ENCODE assay signal across 10 cellular contexts in genomic region chr1:202005958-202006357, GRCh38. TPM values are rescaled to one million over a fixed set of nuclear protein-coding genes. Genes with fewer than 3 reads are reported as not detected.
DNase-seq lines count a peak whose midpoint lies in the region; ATAC-seq and TF ChIP-seq lines count a peak whose summit lies in the region.
"Had no signal": no experiment of that assay in that cellular context is flagged by ENCODE, and none has a peak within 500 bp of the region (broad histone marks: within the 10 kb centered on the region; RNA-seq: fewer than 3 reads in every experiment).

No MANE protein-coding gene starts in this region.

- H2AK5ac ChIP-seq in IMR-90 (ENCODE audit: low read depth, low read length) (no peak overlapping the region), mesendoderm (ENCODE audit: low read length) (no peak overlapping the region)

- peaks cover 2% of the 10 kb centered on the region; the same call in 1 of the 2 replicates for H3K4me1 ChIP-seq in IMR-90 (ENCODE audit: control insufficient read depth, insufficient read depth, low read length)
- peaks cover 19% of the 10 kb centered on the region for H3K4me1 ChIP-seq in mesendoderm (ENCODE audit: control insufficient read depth, low read depth, low read length)

- ATAC-seq in IMR-90 (ENCODE audit: low read depth) (peak; percentile 46), HG02763 (IDR thresholded peaks at IDR 0.05; ENCODE audit: unreplicated experiment) (no peak), omental fat pad (ENCODE audit: low FRiP score) (no peak), HG03521 (IDR thresholded peaks at IDR 0.05; ENCODE audit: unreplicated experiment) (no peak)

- H3K4ac ChIP-seq in IMR-90 (ENCODE audit: low read depth, low read length) (no peak overlapping the region), mesendoderm (ENCODE audit: low read depth, low read length) (no peak overlapping the region)

- no peak overlapping the region for H2BK20ac ChIP-seq in IMR-90 (ENCODE audit: low read depth, low read length)

- no CpG with 5 or more reads among the region's 2 CpGs for WGBS in IMR-90 (ENCODE audit: extremely low coverage in 2 of 2, insufficient read length in 1 of 2), 2 experiments
- WGBS in mesendoderm (ENCODE audit: extremely low coverage, insufficient coverage, low lambda C conversion rate), result no CpG with 5 or more reads among the region's 2 CpGs

- dilution Hi-C loops in IMR-90 (cut with HindIII; ENCODE audit: low sequenced_read_pairs, unreplicated experiment), result no loop called here

- H4K8ac ChIP-seq in IMR-90 (ENCODE audit: low read depth in 2 of 2, low read length in 2 of 2) (no peak overlapping the region), mesendoderm (ENCODE audit: low read depth, low read length) (no peak overlapping the region)

- H2AFZ ChIP-seq in IMR-90 (replicated peaks; ENCODE audit: low read length, poor library complexity), result no peak overlapping the region

- no peak for TF ChIP-seq POLR2A in IMR-90 (IDR thresholded peaks at IDR 0.05; ENCODE audit: low read depth, low read length)

- peaks cover 41% of the 10 kb centered on the region for H3K36me3 ChIP-seq in IMR-90 (ENCODE audit: control insufficient read depth, insufficient read depth, low read length)
- peaks cover 34% of the 10 kb centered on the region for H3K36me3 ChIP-seq in brain microvascular endothelial cell (replicated peaks)
- peaks cover 10% of the 10 kb centered on the region for H3K36me3 ChIP-seq in mesendoderm (ENCODE audit: control insufficient read depth, insufficient read depth, low read length)

- no peaks in the 10 kb centered on the region for H3K9me3 ChIP-seq in IMR-90 (ENCODE audit: control insufficient read depth, insufficient read depth, low read length)

- no peaks in the 10 kb centered on the region for H3K27me3 ChIP-seq in IMR-90 (ENCODE audit: control insufficient read depth, insufficient read depth, low read length)
- H3K27me3 ChIP-seq in brain microvascular endothelial cell (replicated peaks), result no peaks in the 10 kb centered on the region
- H3K27me3 ChIP-seq in mesendoderm (ENCODE audit: insufficient read depth, low read length, poor library complexity), result no peaks in the 10 kb centered on the region

- intact Hi-C loops in IMR-90 (cut with micrococcal nuclease), result loop anchor here (5.0 kb wide), 1 partner anchor 131 kb away; no protein-coding TSS in a partner anchor

- DNase-seq in AG09309 (ENCODE audit: low read depth) (no peak), IMR-90 (no peak), brain microvascular endothelial cell (no peak), mesendoderm (peak; percentile 66), omental fat pad (ENCODE audit: low spot score) (no peak), activated T-cell treated with anti-CD3 and anti-CD28 coated beads for 4 hours (no peak)
- DNase-seq: activated effector memory CD4-positive, alpha-beta T cell treated with Interleukin-2 at 50 U/mL for 16 hours had no signal

- BruUV-seq in IMR-90 (replicated peaks; lab: Mats Ljungman, UMichigan), result no TSS peak

- H2BK120ac ChIP-seq in IMR-90 (ENCODE audit: low read depth, low read length) (no peak overlapping the region), mesendoderm (ENCODE audit: low read depth, low read length) (no peak overlapping the region)

- H4K91ac ChIP-seq in IMR-90 (ENCODE audit: insufficient read depth, low read depth, low read length), result no peak overlapping the region

- H3K79me2 ChIP-seq in mesendoderm (ENCODE audit: control insufficient read depth, insufficient read depth, low read length), result no peaks in the 10 kb centered on the region

- H3K23ac ChIP-seq in IMR-90 (ENCODE audit: low read depth, low read length) (no peak overlapping the region), mesendoderm (ENCODE audit: low read length) (no peak overlapping the region)

- H4K5ac ChIP-seq in IMR-90 (ENCODE audit: low read depth, low read length) (no peak overlapping the region), mesendoderm (ENCODE audit: low read length) (no peak overlapping the region)

- peak; percentile 31 for TF ChIP-seq RAD21 in IMR-90 (IDR thresholded peaks at IDR 0.05; ENCODE audit: low read length)

- H3K56ac ChIP-seq in IMR-90 (ENCODE audit: extremely low read depth, insufficient read depth, low read length), result no peak overlapping the region
- no peak overlapping the region for H3K56ac ChIP-seq in mesendoderm (ENCODE audit: low read length)

- no peaks in the 10 kb centered on the region; the same call in 1 of the 2 replicates for H3K9me1 ChIP-seq in IMR-90 (ENCODE audit: insufficient read depth, low read length)

- in situ Hi-C loops in IMR-90 (cut with MboI; ENCODE audit: low sequenced_read_pairs), result no loop called here
- in situ Hi-C loops in brain microvascular endothelial cell (cut with HindIII; ENCODE audit: low pct_ligation_motif_present, low sequenced_read_pairs), result loop anchor here (25.0 kb wide), 1 partner anchor 131 kb away; the partner anchor contains the start of gene ARL8A

- no peak overlapping the region for H3K27ac ChIP-seq in IMR-90 (ENCODE audit: insufficient read depth, low read length)
- H3K27ac ChIP-seq in brain microvascular endothelial cell, result no peak overlapping the region
- H3K27ac ChIP-seq in mesendoderm (ENCODE audit: low read depth, low read length), result no peak overlapping the region

- H2BK5ac ChIP-seq in IMR-90 (ENCODE audit: low read depth, low read length, poor library complexity, severe bottlenecking) (no peak overlapping the region), mesendoderm (ENCODE audit: low read length) (no peak overlapping the region)

- POLR2A ChIA-PET in IMR-90 (lab: Charles Lee; ENCODE audit: unreplicated experiment), result no interaction called here

- no peak overlapping the region for H3K4me2 ChIP-seq in IMR-90 (ENCODE audit: low read depth, low read length)
- no peak overlapping the region for H3K4me2 ChIP-seq in mesendoderm (ENCODE audit: low read length)

- H3K9ac ChIP-seq in IMR-90 (ENCODE audit: low read depth, low read length) (no peak overlapping the region), mesendoderm (ENCODE audit: low read length) (no peak overlapping the region)

- H3K18ac ChIP-seq in IMR-90 (ENCODE audit: low read depth, low read length), result no peak overlapping the region
- no peak overlapping the region for H3K18ac ChIP-seq in mesendoderm (ENCODE audit: low read length)

- CTCF ChIA-PET in IMR-90 (lab: Yijun Ruan, JAX), result interaction anchor here (0.8 kb wide), 1 partner anchor 10 kb away, joined by 6 read pairs; no protein-coding TSS in a partner anchor

- H2AK9ac ChIP-seq in IMR-90 (replicated peaks; ENCODE audit: low read depth, low read length, poor library complexity), result no peak overlapping the region

- H2BK15ac ChIP-seq in IMR-90 (ENCODE audit: low read depth, low read length) (no peak overlapping the region), mesendoderm (replicated peaks; ENCODE audit: low read depth) (no peak overlapping the region)

- H3K79me1 ChIP-seq in IMR-90 (ENCODE audit: low read depth in 1 of 2, low read length in 2 of 2) (no peaks in the 10 kb centered on the region), mesendoderm (ENCODE audit: low read length) (no peaks in the 10 kb centered on the region)

- H4K20me1 ChIP-seq in IMR-90 (ENCODE audit: insufficient read depth, low read length), result no peaks in the 10 kb centered on the region

- H3K4me3 ChIP-seq in AG09309 (ENCODE audit: control insufficient read depth, low read depth, low read length), result no peak overlapping the region
- H3K4me3 ChIP-seq in IMR-90 (ENCODE audit: insufficient read depth, low read depth, low read length), result no peak overlapping the region
- no peak overlapping the region for H3K4me3 ChIP-seq in brain microvascular endothelial cell (ENCODE audit: low read depth, low read length)
- H3K4me3 ChIP-seq in mesendoderm (ENCODE audit: low read length), result no peak overlapping the region

- H3K14ac ChIP-seq in IMR-90 (replicated peaks; ENCODE audit: low read depth, low read length), result no peak overlapping the region

- peak; percentile 25 for TF ChIP-seq CTCF in AG09309 (IDR thresholded peaks at IDR 0.05; ENCODE audit: control insufficient read depth, insufficient read depth, low read depth, low read length, missing control alignments)
- TF ChIP-seq CTCF in IMR-90 (conservative IDR thresholded peaks at IDR 0.05; ENCODE audit: low read depth, low read length), result peak; percentile 52
- peak; percentile 55 for TF ChIP-seq CTCF in brain microvascular endothelial cell (IDR thresholded peaks at IDR 0.05; ENCODE audit: low read depth, low read length, missing control alignments)
- no peak for TF ChIP-seq CTCF in omental fat pad (IDR thresholded peaks at IDR 0.05)

TF ChIP-seq in IMR-90, 13 proteins besides CTCF, POLR2A, EP300 and RAD21 (continues in another document):
- TF ChIP-seq FOS (IDR thresholded peaks at IDR 0.05; ENCODE audit: low read depth, low read length) (no peak), NFE2L2 (IDR thresholded peaks at IDR 0.05; ENCODE audit: low read depth, low read length) (no peak), MAZ (IDR thresholded peaks at IDR 0.05; ENCODE audit: borderline replicate concordance, low read depth, low read length) (no peak)

RNA-seq across cellular contexts. Expression of gene ELF3, which starts 4.4 kb away (rescaled TPM):
- total RNA-seq in IMR-90 (2012; rRNA removed) (under 0.01 TPM in 1 of 2 replicates, not detected in the other), omental fat pad (10 to 100 TPM in 1 of 4 donors, 1 to 10 TPM in 1, under 1 TPM in 2; 0.47 to 23.0 (median 1.8) TPM)
- 0.19 and 0.38 TPM in 2 replicates for polyA plus RNA-seq in IMR-90 (2012; rRNA removed)
- 0.02 and 0.11 TPM in 2 replicates for polyA plus RNA-seq in IMR-90 (2012; cell fraction: cytosol; rRNA removed)
- polyA plus RNA-seq in IMR-90 (2012; cell fraction: nucleus; rRNA removed; ENCODE audit: low replicate concordance), result 1.3 and 7.4 TPM in 2 replicates
- 5.0 TPM for polyA plus RNA-seq in mesendoderm (2013, experiment 1 of 2)
- 5.0 TPM for polyA plus RNA-seq in mesendoderm (2013, experiment 2 of 2)
- polyA plus RNA-seq: IgD-negative memory B cell had no signal

RNA-seq across cellular contexts. Expression of gene RNPEP, which starts 23.5 kb away (rescaled TPM):
- total RNA-seq in IMR-90 (2012; rRNA removed) (39.7 and 49.8 TPM in 2 replicates), omental fat pad (10 to 100 TPM; 37.2 to 77.6 (median 45.8) TPM)
- polyA plus RNA-seq in IMR-90 (2012; rRNA removed), result 57.3 and 75.4 TPM in 2 replicates
- polyA plus RNA-seq in IMR-90 (2012; cell fraction: cytosol; rRNA removed), result 51.9 and 58.2 TPM in 2 replicates
- 61.4 and 80.2 TPM in 2 replicates for polyA plus RNA-seq in IMR-90 (2012; cell fraction: nucleus; rRNA removed; ENCODE audit: low replicate concordance)
- polyA plus RNA-seq in mesendoderm (2013, experiment 1 of 2), result 27.2 TPM
- polyA plus RNA-seq in mesendoderm (2013, experiment 2 of 2), result 27.8 TPM

RNA-seq across cellular contexts. Expression of gene TIMM17A, which starts 50.7 kb away (rescaled TPM):
- total RNA-seq in IMR-90 (2012; rRNA removed) (87.3 and 114 TPM in 2 replicates), omental fat pad (10 to 100 TPM; 19.7 to 55.4 (median 38.4) TPM)
- 66.4 and 80.4 TPM in 2 replicates for polyA plus RNA-seq in IMR-90 (2012; rRNA removed)
- polyA plus RNA-seq in IMR-90 (2012; cell fraction: cytosol; rRNA removed), result 12.3 and 24.1 TPM in 2 replicates
- polyA plus RNA-seq in IMR-90 (2012; cell fraction: nucleus; rRNA removed; ENCODE audit: low replicate concordance), result 11.6 and 52.0 TPM in 2 replicates
- 52.3 TPM for polyA plus RNA-seq in mesendoderm (2013, experiment 1 of 2)
- 50.5 TPM for polyA plus RNA-seq in mesendoderm (2013, experiment 2 of 2)

RNA-seq across cellular contexts. Expression of gene LMOD1, which starts 59.6 kb away (rescaled TPM):
- 44.4 and 53.2 TPM in 2 replicates for total RNA-seq in IMR-90 (2012; rRNA removed)
- polyA plus RNA-seq in IMR-90 (2012; rRNA removed), result 48.6 and 51.7 TPM in 2 replicates
- 25.9 and 44.1 TPM in 2 replicates for polyA plus RNA-seq in IMR-90 (2012; cell fraction: cytosol; rRNA removed)
- polyA plus RNA-seq in IMR-90 (2012; cell fraction: nucleus; rRNA removed; ENCODE audit: low replicate concordance), result 52.3 and 60.1 TPM in 2 replicates
- polyA plus RNA-seq in mesendoderm (2013, experiment 1 of 2), result 0.11 TPM
- 0.13 TPM for polyA plus RNA-seq in mesendoderm (2013, experiment 2 of 2)
- 100 to 1,000 TPM in 1 of 4 donors, 10 to 100 TPM in 3; 30.2 to 124 (median 35.8) TPM for total RNA-seq in omental fat pad
- polyA plus RNA-seq: IgD-negative memory B cell had no signal

Comparison
In these comparisons a context has a peak if more than half of its experiments do, and no peak if none do; other contexts are left out.
1. CTCF ChIP-seq: peak in AG09309 (single experiment), IMR-90 (single experiment) and brain microvascular endothelial cell (single experiment); none in omental fat pad (0 of 3).